In genomic region chr9:129952337-129952736, GRCh38 we compare ENCODE assay signal across 1 cellular context.
TF ChIP-seq lines count a peak whose summit lies in the region.

No MANE protein-coding gene starts in this region.

TF ChIP-seq in endothelial cell of umbilical vein, 7 proteins besides CTCF, POLR2A, EP300 and RAD21 (continued from another document):
- TF ChIP-seq MAX (IDR thresholded peaks at IDR 0.05; ENCODE audit: insufficient read depth, insufficient read length), result no peak
